ENCODE assay signal across 18 cellular contexts in genomic region chr19:18735752-18736151, GRCh38. TPM values are rescaled to one million over a fixed set of nuclear protein-coding genes. Genes with fewer than 3 reads are reported as not detected.
"Had no signal": no experiment of that assay in that cellular context is flagged by ENCODE, and none has a peak within 500 bp of the region (broad histone marks: within the 10 kb centered on the region; RNA-seq: fewer than 3 reads in every experiment).

No MANE protein-coding gene starts in this region.

- H3K4me1 Mint-ChIP-seq: activated CD4-positive, alpha-beta T cell treated with anti-CD3 and anti-CD28 coated beads, Interleukin-2, amount 10 ng/mL, durations not matched to agents 7 days and 5 days had no signal

- H3K4me3 ChIP-seq: gastrocnemius medialis, lower lobe of right lung, tibial nerve had no signal

- H3K4me1 ChIP-seq: gastrocnemius medialis had no signal

- H3K27me3 Mint-ChIP-seq: activated CD4-positive, alpha-beta T cell treated with anti-CD3 and anti-CD28 coated beads, Interleukin-2, amount 10 ng/mL, durations not matched to agents 7 days and 5 days; activated naive CD4-positive, alpha-beta T cell treated with anti-CD3 and anti-CD28 coated beads, Interleukin-2, amount 50 U/mL, for 24 hours; natural killer cell treated with Interleukin-12 subunit alpha and Interleukin-12 subunit beta and Interleukin-15 and Interleukin-18, amount 100 ng/mL, for 72 hours had no signal

- H3K27me3 ChIP-seq: gastrocnemius medialis, tibial nerve had no signal

- H3K27ac ChIP-seq: gastrocnemius medialis, lower lobe of right lung, tibial nerve had no signal

- H3K27ac Mint-ChIP-seq: activated CD4-positive, alpha-beta T cell treated with anti-CD3 and anti-CD28 coated beads, Interleukin-2, amount 10 ng/mL, durations not matched to agents 7 days and 5 days; activated CD8-positive, alpha-beta T cell treated with anti-CD3 and anti-CD28 coated beads, Interleukin-2, amount 10 ng/mL, durations not matched to agents 7 days and 5 days; activated naive CD4-positive, alpha-beta T cell treated with anti-CD3 and anti-CD28 coated beads, Interleukin-2, amount 50 U/mL, for 24 hours; natural killer cell treated with Interleukin-12 subunit alpha and Interleukin-12 subunit beta and Interleukin-15 and Interleukin-18, amount 100 ng/mL, for 72 hours had no signal

- H3K4me3 Mint-ChIP-seq: activated CD4-positive, alpha-beta T cell treated with anti-CD3 and anti-CD28 coated beads, Interleukin-2, amount 10 ng/mL, durations not matched to agents 7 days and 5 days; activated CD8-positive, alpha-beta T cell treated with anti-CD3 and anti-CD28 coated beads, Interleukin-2, amount 10 ng/mL, durations not matched to agents 7 days and 5 days; activated naive CD4-positive, alpha-beta T cell treated with anti-CD3 and anti-CD28 coated beads, Interleukin-2, amount 50 U/mL, for 24 hours; activated T-cell treated with anti-CD3 and anti-CD28 coated beads, Interleukin-2, amount 50 U/mL, for 4 hours; natural killer cell treated with Interleukin-12 subunit alpha and Interleukin-12 subunit beta and Interleukin-15 and Interleukin-18, amount 100 ng/mL, for 72 hours had no signal

- H3K36me3 Mint-ChIP-seq: natural killer cell treated with Interleukin-12 subunit alpha and Interleukin-12 subunit beta and Interleukin-15 and Interleukin-18, amount 100 ng/mL, for 72 hours had no signal

- H3K9me3 Mint-ChIP-seq: activated CD4-positive, alpha-beta T cell treated with anti-CD3 and anti-CD28 coated beads, Interleukin-2, amount 10 ng/mL, durations not matched to agents 7 days and 5 days; activated naive CD4-positive, alpha-beta T cell treated with anti-CD3 and anti-CD28 coated beads, Interleukin-2, amount 50 U/mL, for 24 hours; activated T-cell treated with anti-CD3 and anti-CD28 coated beads, Interleukin-2, amount 50 U/mL, for 4 hours; natural killer cell treated with Interleukin-12 subunit alpha and Interleukin-12 subunit beta and Interleukin-15 and Interleukin-18, amount 100 ng/mL, for 72 hours had no signal

- ATAC-seq: activated CD8-positive, alpha-beta T cell treated with anti-CD3 and anti-CD28 coated beads, Interleukin-2, amount 10 ng/mL, durations not matched to agents 7 days and 5 days; activated T-cell treated with anti-CD3 and anti-CD28 coated beads, Interleukin-2, amount 50 U/mL, for 4 hours; esophagus mucosa; gastrocnemius medialis; left colon had no signal

- DNase-seq: activated CD4-positive, alpha-beta T cell treated with anti-CD3 and anti-CD28 coated beads, Interleukin-2, amount 10 ng/mL, durations not matched to agents 7 days and 5 days; activated CD8-positive, alpha-beta memory T cell treated with anti-CD3 and anti-CD28 coated beads, Interleukin-2, amount 50 U/mL, for 4 hours; activated CD8-positive, alpha-beta T cell treated with anti-CD3 and anti-CD28 coated beads, Interleukin-2, amount 10 ng/mL, durations not matched to agents 7 days and 5 days; activated effector memory CD4-positive, alpha-beta T cell treated with Interleukin-2 at 50 U/mL for 16 hours; activated T-cell treated with anti-CD3 and anti-CD28 coated beads, Interleukin-2, amount 50 U/mL, for 4 hours; effector CD4-positive, alpha-beta T cell; gastrocnemius medialis; lower lobe of right lung; stimulated activated CD4-positive, alpha-beta T cell treated with anti-CD3 and anti-CD28 coated beads, Interleukin-12 subunit alpha, Interleukin-12 subunit beta, amount 100 ng/mL, for 4 hours; stimulated activated CD4-positive, alpha-beta T cell treated with anti-CD3 and anti-CD28 coated beads, Interleukin-1b, Interleukin-23, amount 100 ng/mL, for 48 hours; stimulated activated naive CD4-positive, alpha-beta T cell treated with Interleukin-2 at 50 U/mL for 16 hours had no signal

- H3K9me3 ChIP-seq: gastrocnemius medialis, lower lobe of right lung, tibial nerve had no signal

- H3K36me3 ChIP-seq: gastrocnemius medialis, tibial nerve had no signal

RNA-seq across cellular contexts. Expression of gene COMP, which starts 55.4 kb away (rescaled TPM):
- total RNA-seq: activated CD4-positive, alpha-beta T cell treated with anti-CD3 and anti-CD28 coated beads, Interleukin-2, amount 10 ng/mL, durations not matched to agents 7 days and 5 days; activated CD8-positive, alpha-beta T cell treated with anti-CD3 and anti-CD28 coated beads, Interleukin-2, amount 10 ng/mL, durations not matched to agents 7 days and 5 days; activated T-cell treated with anti-CD3 and anti-CD28 coated beads, Interleukin-2, amount 50 U/mL, for 4 hours; cerebellum; left colon; natural killer cell treated with Interleukin-12 subunit alpha and Interleukin-12 subunit beta and Interleukin-15 and Interleukin-18, amount 100 ng/mL, for 72 hours; T-helper 2 cell treated with Interferon-gamma antibody and Interleukin-4, amounts not matched to agents 100 ng/mL and 5 ng/mL, for 36 hours had no signal
